Comparison of ENCODE assay signal across 23 cellular contexts in genomic region chr9:131461166-131461565, GRCh38. TPM values are rescaled to one million over a fixed set of nuclear protein-coding genes. Genes with fewer than 3 reads are reported as not detected.
DNase-seq lines count a peak whose midpoint lies in the region; ATAC-seq, FAIRE-seq and TF ChIP-seq lines count a peak whose summit lies in the region.
"Had no signal": no experiment of that assay in that cellular context is flagged by ENCODE, and none has a peak within 500 bp of the region (broad histone marks: within the 10 kb centered on the region; RNA-seq: fewer than 3 reads in every experiment).

No MANE protein-coding gene starts in this region.

- H2AFZ ChIP-seq in HepG2 (ENCODE audit: low read length) = no peak overlapping the region
- no peak overlapping the region for H2AFZ ChIP-seq in H1 (ENCODE audit: low read length)

- H3K36me3 ChIP-seq in right lobe of liver (peaks cover 0 to 81% (median 50%) of the 10 kb centered on the region in 4 donors), HepG2 (replicated peaks in 1 of 2; ENCODE audit: control insufficient read depth in 1 of 2, insufficient read depth in 2 of 2, low read length in 2 of 2) (peaks cover 49 to 93% of the 10 kb centered on the region in 2 experiments), RWPE2 (ENCODE audit: low read depth) (peaks cover 98% of the 10 kb centered on the region), H1 (ENCODE audit: control insufficient read depth in 2 of 4, insufficient read depth in 4 of 4, low read length in 3 of 4) (peaks cover 47 to 91% (median 79%) of the 10 kb centered on the region in 4 experiments), A673 (ENCODE audit: insufficient read depth, low read length, poor library complexity, severe bottlenecking) (peaks cover 88% of the 10 kb centered on the region)

- H3K23ac ChIP-seq in H1 (ENCODE audit: insufficient read length) = no peak overlapping the region

- peaks cover 19% of the 10 kb centered on the region for H3K4me1 Mint-ChIP-seq in stimulated activated effector memory CD8-positive, alpha-beta T cell treated with anti-CD3 and anti-CD28 coated beads, Interleukin-12 subunit alpha, Interleukin-12 subunit beta, amount 100 ng/mL, for 72 hours

- no peak for ATAC-seq in right lobe of liver
- ATAC-seq in HepG2 = no peak; the same call in 2 of the 3 replicates
- no peak for ATAC-seq in RWPE2 (ENCODE audit: low read depth)
- ATAC-seq in stimulated activated effector memory CD8-positive, alpha-beta T cell treated with anti-CD3 and anti-CD28 coated beads, Interleukin-12 subunit alpha, Interleukin-12 subunit beta, amount 100 ng/mL, for 72 hours = no peak
- no peak for ATAC-seq in HG02938 (IDR thresholded peaks at IDR 0.05; ENCODE audit: unreplicated experiment)
- ATAC-seq: gastrocnemius medialis had no signal

- peaks cover 100% of the 10 kb centered on the region for H3K36me3 Mint-ChIP-seq in stimulated activated effector memory CD8-positive, alpha-beta T cell treated with anti-CD3 and anti-CD28 coated beads, Interleukin-12 subunit alpha, Interleukin-12 subunit beta, amount 100 ng/mL, for 72 hours

- DNase-seq in right lobe of liver (peak in 2 of 3 donors; percentile 8 to 21), HepG2 (ENCODE audit: low spot score) (no peak), RWPE2 (ENCODE audit: low spot score) (peak; percentile 28), H1 (ENCODE audit: low read depth in 1 of 2, low spot score in 2 of 2) (no peak), G401 (ENCODE audit: low spot score) (no peak), A673 (ENCODE audit: low spot score) (no peak)
- DNase-seq in stimulated activated effector memory CD8-positive, alpha-beta T cell treated with anti-CD3 and anti-CD28 coated beads, Interleukin-12 subunit alpha, Interleukin-12 subunit beta, amount 100 ng/mL, for 72 hours (ENCODE audit: low spot score in 2 of 2) = no peak
- DNase-seq: aorta; DMS79; effector CD8-positive, alpha-beta T cell; esophagus squamous epithelium; gastrocnemius medialis; hypothalamus; left ventricle myocardium inferior; NCI-H1092; NCI-H1930; NCI-H2227 treated with DMSO at 0.1 percent for 48 hours; NCI-H774; retina; stimulated activated CD4-positive, alpha-beta T cell treated with anti-CD3 and anti-CD28 coated beads, Interleukin-4, amount 100 ng/mL, for 1 hour; tibial artery had no signal

- H3K4ac ChIP-seq in H1 (replicated peaks; ENCODE audit: insufficient read length, low read depth, low read length) = no peak overlapping the region

- TF ChIP-seq POLR2A in right lobe of liver (IDR thresholded peaks at IDR 0.05) (no peak), HepG2 (IDR thresholded peaks at IDR 0.05; ENCODE audit: insufficient read depth in 1 of 2, low read depth in 2 of 2, low read length in 2 of 2) (no peak), H1 (IDR thresholded peaks at IDR 0.05; ENCODE audit: control extremely low read depth in 1 of 2, low read depth in 2 of 2, low read length in 2 of 2) (no peak)

- 83% methylated on average over 1 of the region's 1 CpG for WGBS in right lobe of liver (ENCODE audit: insufficient coverage, low coverage, low lambda C conversion rate, missing lambda C conversion rate)
- WGBS in HepG2 (ENCODE audit: low lambda C conversion rate) = 100% methylated on average over 1 of the region's 1 CpG
- WGBS in H1 (ENCODE audit: extremely low coverage in 1 of 2, insufficient coverage in 1 of 2, insufficient read length in 1 of 2, insufficient replicate concordance in 2 of 2, low coverage in 1 of 2, low lambda C conversion rate in 2 of 2, missing lambda C conversion rate in 1 of 2), 2 experiments = 82% methylated on average over 1 of the region's 1 CpG; no CpG with 5 or more reads in 1 of the 2 experiments

- H3K56ac ChIP-seq in H1 (replicated peaks; ENCODE audit: insufficient read length, low read depth, low read length) = no peak overlapping the region

- H3K9me3 Mint-ChIP-seq in stimulated activated effector memory CD8-positive, alpha-beta T cell treated with anti-CD3 and anti-CD28 coated beads, Interleukin-12 subunit alpha, Interleukin-12 subunit beta, amount 100 ng/mL, for 72 hours = no peaks in the 10 kb centered on the region
- H3K9me3 Mint-ChIP-seq: stimulated activated naive CD8-positive, alpha-beta T cell treated with anti-CD3 and anti-CD28 coated beads, Interleukin-15, Interleukin-2, amounts not matched to agents 100 ng/mL and 50 ng/mL, for 24 hours had no signal

- no peak overlapping the region for H3K14ac ChIP-seq in H1 (ENCODE audit: insufficient read length)

- H4K20me1 ChIP-seq in HepG2 (ENCODE audit: insufficient read depth, low read length) = no peaks in the 10 kb centered on the region; the same call in 1 of the 2 replicates
- H4K20me1 ChIP-seq in H1 (replicated peaks in 1 of 2; ENCODE audit: control insufficient read depth in 1 of 2, insufficient read depth in 2 of 2, low read length in 2 of 2) = peaks cover 6 to 18% of the 10 kb centered on the region in 2 experiments

- H3K27ac Mint-ChIP-seq in stimulated activated effector memory CD8-positive, alpha-beta T cell treated with anti-CD3 and anti-CD28 coated beads, Interleukin-12 subunit alpha, Interleukin-12 subunit beta, amount 100 ng/mL, for 72 hours = peak overlapping the region; percentile 73

- H2AK5ac ChIP-seq in H1 (ENCODE audit: low read depth, low read length) = no peak overlapping the region

- H2BK5ac ChIP-seq in H1 (ENCODE audit: low read depth, low read length) = no peak overlapping the region; the same call in 1 of the 2 replicates

- H4K91ac ChIP-seq in H1 (replicated peaks; ENCODE audit: insufficient read length, low read length) = no peak overlapping the region

- H3K9ac ChIP-seq in HepG2 (ENCODE audit: insufficient read depth, low read depth, low read length) (no peak overlapping the region), H1 (replicated peaks in 1 of 4; ENCODE audit: extremely low read depth in 1 of 4, low read depth in 3 of 4, low read length in 3 of 4) (no peak overlapping the region)

- H3K23me2 ChIP-seq in H1 (ENCODE audit: low read depth, low read length) = no peaks in the 10 kb centered on the region

- H2BK15ac ChIP-seq in H1 (ENCODE audit: low read length) = no peak overlapping the region

- intact Hi-C loops in right lobe of liver (cut with DNase I) (no loop called here), HepG2 (cut with micrococcal nuclease; ENCODE audit: unreplicated experiment) (no loop called here), A673 (cut with micrococcal nuclease; ENCODE audit: unreplicated experiment) (no loop called here)

- POLR2A ChIA-PET in HepG2 (lab: Yijun Ruan, JAX) (no interaction called here), H1 (lab: Charles Lee; ENCODE audit: partially characterized antibody) (no interaction called here), A673 (lab: Charles Lee; ENCODE audit: low non-redundant PET) (no interaction called here)

- no peak overlapping the region for H4K5ac ChIP-seq in H1 (ENCODE audit: insufficient read length, low read depth, low read length)

- TF ChIP-seq CTCF in right lobe of liver (IDR thresholded peaks at IDR 0.05) (no peak), HepG2 (CRISPR knock-in tag; IDR thresholded peaks at IDR 0.05) (no peak), RWPE2 (IDR thresholded peaks at IDR 0.05; ENCODE audit: poor library complexity, severe bottlenecking) (no peak), H1 (IDR thresholded peaks at IDR 0.05; ENCODE audit: control extremely low read depth in 1 of 3, insufficient read depth in 1 of 3, low read depth in 1 of 3, low read length in 3 of 3) (no peak), A673 (conservative IDR thresholded peaks at IDR 0.05; ENCODE audit: low read depth, low read length) (no peak)

- 0 out of 2 replicates have a peak overlapping the region, but pooled peaks have one; percentile 14 for H4K8ac ChIP-seq in H1 (ENCODE audit: extremely low read depth, insufficient read depth, low read length)

- in situ Hi-C loops in HepG2 (cut with HindIII; ENCODE audit: extremely low pct_ligation_motif_present, low pct_unique_long_range_greater_than_20kb) (no loop called here), G401 (cut with HindIII; ENCODE audit: low sequenced_read_pairs) (no loop called here)

- H3K4me2 ChIP-seq in HepG2 (ENCODE audit: low read depth, low read length) (no peak overlapping the region), H1 (ENCODE audit: insufficient read depth in 1 of 2, low read depth in 2 of 2, low read length in 2 of 2) (no peak overlapping the region)

- no peaks in the 10 kb centered on the region for H3K9me3 ChIP-seq in right lobe of liver
- no peaks in the 10 kb centered on the region for H3K9me3 ChIP-seq in HepG2 (ENCODE audit: low read length)
- H3K9me3 ChIP-seq in RWPE2 (ENCODE audit: severe bottlenecking) = peaks cover 2% of the 10 kb centered on the region
- no peaks in the 10 kb centered on the region for H3K9me3 ChIP-seq in H1 (ENCODE audit: insufficient read depth in 2 of 2, low read depth in 1 of 2, low read length in 1 of 2)
- no peaks in the 10 kb centered on the region for H3K9me3 ChIP-seq in A673 (ENCODE audit: low read depth, low read length, poor library complexity, severe bottlenecking)
- H3K9me3 ChIP-seq: esophagus squamous epithelium, gastrocnemius medialis, left ventricle myocardium inferior, tibial artery had no signal

- H2BK120ac ChIP-seq in H1 (replicated peaks; ENCODE audit: low read depth, low read length) = no peak overlapping the region

- H3K4me1 ChIP-seq in right lobe of liver = no peaks in the 10 kb centered on the region
- no peaks in the 10 kb centered on the region for H3K4me1 ChIP-seq in HepG2 (ENCODE audit: insufficient read depth, low read length)
- no peaks in the 10 kb centered on the region for H3K4me1 ChIP-seq in RWPE2 (ENCODE audit: insufficient read depth, poor library complexity, severe bottlenecking)
- H3K4me1 ChIP-seq in H1 (replicated peaks in 1 of 4; ENCODE audit: control insufficient read depth in 3 of 4, insufficient read depth in 4 of 4, low read length in 3 of 4) = no peaks in the 10 kb centered on the region
- H3K4me1 ChIP-seq in A673 (ENCODE audit: insufficient read depth, low read length, poor library complexity, severe bottlenecking) = no peaks in the 10 kb centered on the region
- H3K4me1 ChIP-seq: esophagus squamous epithelium, tibial artery had no signal

- no peak for FAIRE-seq in HepG2 (lab: Jason Lieb, UNC)
- no peak for FAIRE-seq in H1 (lab: Jason Lieb, UNC)

- TF ChIP-seq EP300 in HepG2 (IDR thresholded peaks at IDR 0.05; ENCODE audit: low read depth in 2 of 2, low read length in 2 of 2) = no peak
- TF ChIP-seq EP300 in HepG2 (CRISPR knock-in tag; IDR thresholded peaks at IDR 0.05; ENCODE audit: borderline replicate concordance) = no peak
- no peak for TF ChIP-seq EP300 in H1 (IDR thresholded peaks at IDR 0.05; ENCODE audit: borderline replicate concordance in 1 of 2, low read depth in 2 of 2, low read length in 2 of 2)

- BruUV-seq in HepG2 (replicated peaks; lab: Mats Ljungman, UMichigan) (no TSS peak), A673 (replicated peaks; lab: Mats Ljungman, UMichigan) (no TSS peak)

- H3K4me3 ChIP-seq in right lobe of liver = no peak overlapping the region
- no peak overlapping the region for H3K4me3 ChIP-seq in HepG2 (replicated peaks in 1 of 3; ENCODE audit: insufficient read depth in 1 of 3, low read depth in 2 of 3, low read length in 3 of 3)
- H3K4me3 ChIP-seq in RWPE2 (ENCODE audit: severe bottlenecking) = no peak overlapping the region
- no peak overlapping the region for H3K4me3 ChIP-seq in H1 (ENCODE audit: extremely low read depth in 1 of 4, insufficient read depth in 2 of 4, low read depth in 3 of 4, low read length in 4 of 4)
- no peak overlapping the region for H3K4me3 ChIP-seq in A673 (ENCODE audit: low read depth, low read length, poor library complexity, severe bottlenecking)
- H3K4me3 ChIP-seq: esophagus squamous epithelium, gastrocnemius medialis, left ventricle myocardium inferior, tibial artery had no signal

- H2BK20ac ChIP-seq in H1 (ENCODE audit: low read length) = no peak overlapping the region

- CTCF ChIA-PET in HepG2 (lab: Yijun Ruan, JAX; ENCODE audit: low intra/inter-chr PET ratio, low total read pairs) (no interaction called here), H1 (lab: Charles Lee; ENCODE audit: partially characterized antibody) (interaction anchor here (2.5 kb wide), 1 partner anchor 17 kb away, joined by 7 read pairs; no protein-coding TSS in a partner anchor), A673 (lab: Charles Lee) (no interaction called here)

- peaks cover 14% of the 10 kb centered on the region for H3K79me1 ChIP-seq in H1 (ENCODE audit: low read depth, low read length)

- H3K27ac ChIP-seq in right lobe of liver = no peak overlapping the region
- no peak overlapping the region for H3K27ac ChIP-seq in HepG2 (ENCODE audit: extremely low read length, insufficient read depth, low read length)
- no peak overlapping the region for H3K27ac ChIP-seq in RWPE2 (ENCODE audit: poor library complexity, severe bottlenecking)
- H3K27ac ChIP-seq in H1 (ENCODE audit: low read depth, low read length) = no peak overlapping the region
- H3K27ac ChIP-seq in A673 (ENCODE audit: low read depth, low read length, poor library complexity, severe bottlenecking) = no peak overlapping the region
- H3K27ac ChIP-seq: esophagus squamous epithelium, gastrocnemius medialis, left ventricle myocardium inferior, tibial artery had no signal

- no peak overlapping the region for H2BK12ac ChIP-seq in H1 (ENCODE audit: low read depth, low read length)

- no peak overlapping the region for H3K18ac ChIP-seq in H1 (ENCODE audit: extremely low read depth, low read length)

- no peak overlapping the region for H3K4me3 Mint-ChIP-seq in stimulated activated effector memory CD8-positive, alpha-beta T cell treated with anti-CD3 and anti-CD28 coated beads, Interleukin-12 subunit alpha, Interleukin-12 subunit beta, amount 100 ng/mL, for 72 hours
- H3K4me3 Mint-ChIP-seq: stimulated activated naive CD8-positive, alpha-beta T cell treated with anti-CD3 and anti-CD28 coated beads, Interleukin-15, Interleukin-2, amounts not matched to agents 100 ng/mL and 50 ng/mL, for 24 hours had no signal

- H3K79me2 ChIP-seq in HepG2 (ENCODE audit: insufficient read depth, low read length) = no peaks in the 10 kb centered on the region
- peaks cover 0 to 16% of the 10 kb centered on the region in 2 experiments; a peak in 3 of 4 replicates for H3K79me2 ChIP-seq in H1 (ENCODE audit: control insufficient read depth in 1 of 2, insufficient read depth in 2 of 2, low read length in 2 of 2)

- TF ChIP-seq RAD21 in HepG2 (CRISPR knock-in tag; IDR thresholded peaks at IDR 0.05) (no peak), H1 (IDR thresholded peaks at IDR 0.05 in 1 of 2, conservative IDR thresholded peaks at IDR 0.05 in 1 of 2; ENCODE audit: low read depth in 2 of 2, low read length in 2 of 2) (no peak)

- H3K27me3 ChIP-seq in right lobe of liver (no peaks in the 10 kb centered on the region), HepG2 (ENCODE audit: control insufficient read depth in 1 of 2, insufficient read depth in 2 of 2, low read length in 2 of 2) (no peaks in the 10 kb centered on the region), RWPE2 (ENCODE audit: insufficient read depth, poor library complexity, severe bottlenecking) (no peaks in the 10 kb centered on the region), H1 (replicated peaks in 1 of 4; ENCODE audit: control insufficient read depth in 3 of 4, extremely low read depth in 1 of 4, insufficient read depth in 3 of 4, low read length in 3 of 4) (no peaks in the 10 kb centered on the region), A673 (replicated peaks; ENCODE audit: insufficient read depth, low read depth, low read length, poor library complexity) (no peaks in the 10 kb centered on the region)
- H3K27me3 ChIP-seq: esophagus squamous epithelium, gastrocnemius medialis, tibial artery had no signal

RNA-seq across cellular contexts. Expression of gene POMT1, which starts 41.6 kb away (rescaled TPM):
- 10 to 100 TPM; 14.3 to 17.7 (median 15.7) TPM for total RNA-seq in right lobe of liver
- total RNA-seq in HepG2 (2016; rRNA removed; fragmentation: Illumina TruSeq; extraction: Trizol) = 6.3 and 21.6 TPM in 2 replicates
- total RNA-seq in HepG2 (2016; cell fraction: cytosol; rRNA removed; fragmentation: Illumina TruSeq; extraction: Trizol; ENCODE audit: low read depth) = 5.0 and 6.5 TPM in 2 replicates
- 5.8 and 22.8 TPM in 2 replicates for total RNA-seq in HepG2 (2016; cell fraction: insoluble cytoplasmic fraction; rRNA removed; fragmentation: Illumina TruSeq; extraction: Trizol)
- 5.6 and 5.9 TPM in 2 replicates for total RNA-seq in HepG2 (2016; cell fraction: membrane; rRNA removed; fragmentation: Illumina TruSeq; extraction: Trizol)
- 28.2 and 33.1 TPM in 2 replicates for total RNA-seq in HepG2 (2016; cell fraction: nucleus; rRNA removed; fragmentation: Illumina TruSeq; extraction: Trizol)
- 22.7 and 27.1 TPM in 2 replicates for polyA plus RNA-seq in HepG2 (2011; rRNA removed)
- 9.8 and 11.4 TPM in 2 replicates for polyA plus RNA-seq in HepG2 (2011; cell fraction: cytosol; rRNA removed)
- polyA plus RNA-seq in HepG2 (2011; cell fraction: nucleus; rRNA removed) = 211 and 287 TPM in 2 replicates
- 17.9 and 24.4 TPM in 2 replicates for polyA plus RNA-seq in HepG2 (2012)
- 1.9 and 2.4 TPM in 2 replicates for polyA plus RNA-seq in HepG2 (2016; cell fraction: cytosol; fragmentation: Illumina TruSeq; extraction: Trizol; ENCODE audit: low read depth)
- polyA plus RNA-seq in HepG2 (2016; cell fraction: insoluble cytoplasmic fraction; fragmentation: Illumina TruSeq; extraction: Trizol; ENCODE audit: low read depth) = 5.5 and 6.3 TPM in 2 replicates
- polyA plus RNA-seq in HepG2 (2016; cell fraction: membrane; fragmentation: Illumina TruSeq; extraction: Trizol; ENCODE audit: low read depth) = 2.9 and 3.8 TPM in 2 replicates
- 70.0 and 76.8 TPM in 2 replicates for polyA plus RNA-seq in HepG2 (2016; cell fraction: nucleus; fragmentation: Illumina TruSeq; extraction: Trizol; ENCODE audit: insufficient read depth, low read depth)
- 18.6 and 32.0 TPM in 2 replicates for polyA minus RNA-seq in HepG2 (2011; rRNA and poly(A)+ RNA removed; ENCODE audit: low replicate concordance)
- polyA minus RNA-seq in HepG2 (2011; cell fraction: cytosol; rRNA and poly(A)+ RNA removed) = 4.6 and 4.7 TPM in 2 replicates
- 15.3 and 23.9 TPM in 2 replicates for polyA minus RNA-seq in HepG2 (2011; cell fraction: nucleus; rRNA and poly(A)+ RNA removed)
- total RNA-seq in H1 (2021; fragmentation: NEBNext Ultra II Directional; extraction: Animal tissue kit (Norgen Biotek cat#: 25700)) = 22.3 and 25.7 TPM in 2 replicates
- 33.2 and 41.8 TPM in 2 replicates for polyA plus RNA-seq in H1 (2011; rRNA removed)
- polyA plus RNA-seq in H1 (2011; cell fraction: cytosol; rRNA removed) = 26.4 TPM
- 139 TPM for polyA plus RNA-seq in H1 (2011; cell fraction: nucleus; rRNA removed)
- 25.0 to 35.0 TPM (median 30.7 TPM) in 4 replicates for polyA plus RNA-seq in H1 (2012, experiment 1 of 2)
- 16.7 TPM for polyA plus RNA-seq in H1 (2012, experiment 2 of 2)
- polyA plus RNA-seq in H1 (2013, experiment 1 of 2) = 19.9 TPM
- polyA plus RNA-seq in H1 (2013, experiment 2 of 2) = 17.4 TPM
- 25.0 and 29.3 TPM in 2 replicates for polyA minus RNA-seq in H1 (2011; rRNA and poly(A)+ RNA removed)
- 11.9 TPM for polyA minus RNA-seq in H1 (2011; cell fraction: cytosol; rRNA and poly(A)+ RNA removed)
- polyA minus RNA-seq in H1 (2011; cell fraction: nucleus; rRNA and poly(A)+ RNA removed) = 21.2 TPM
- 19.4 and 36.5 TPM in 2 replicates for total RNA-seq in G401 (2014; rRNA removed; shearing (Covaris generic))
- total RNA-seq in A673 (2021) = 39.6 and 41.7 TPM in 2 replicates

Comparison
In these comparisons a context has a peak if more than half of its experiments do, and no peak if none do; other contexts are left out.
1. DNase-seq: peak in right lobe of liver (2 of 3) and RWPE2 (single experiment); none in HepG2 (single experiment), H1 (0 of 2), stimulated activated effector memory CD8-positive, alpha-beta T cell treated with anti-CD3 and anti-CD28 coated beads, Interleukin-12 subunit alpha, Interleukin-12 subunit beta, amount 100 ng/mL, for 72 hours (0 of 2), G401 (single experiment) and A673 (single experiment).